Comparison of ENCODE assay signal across 16 cellular contexts in the genomic region with DNA sequence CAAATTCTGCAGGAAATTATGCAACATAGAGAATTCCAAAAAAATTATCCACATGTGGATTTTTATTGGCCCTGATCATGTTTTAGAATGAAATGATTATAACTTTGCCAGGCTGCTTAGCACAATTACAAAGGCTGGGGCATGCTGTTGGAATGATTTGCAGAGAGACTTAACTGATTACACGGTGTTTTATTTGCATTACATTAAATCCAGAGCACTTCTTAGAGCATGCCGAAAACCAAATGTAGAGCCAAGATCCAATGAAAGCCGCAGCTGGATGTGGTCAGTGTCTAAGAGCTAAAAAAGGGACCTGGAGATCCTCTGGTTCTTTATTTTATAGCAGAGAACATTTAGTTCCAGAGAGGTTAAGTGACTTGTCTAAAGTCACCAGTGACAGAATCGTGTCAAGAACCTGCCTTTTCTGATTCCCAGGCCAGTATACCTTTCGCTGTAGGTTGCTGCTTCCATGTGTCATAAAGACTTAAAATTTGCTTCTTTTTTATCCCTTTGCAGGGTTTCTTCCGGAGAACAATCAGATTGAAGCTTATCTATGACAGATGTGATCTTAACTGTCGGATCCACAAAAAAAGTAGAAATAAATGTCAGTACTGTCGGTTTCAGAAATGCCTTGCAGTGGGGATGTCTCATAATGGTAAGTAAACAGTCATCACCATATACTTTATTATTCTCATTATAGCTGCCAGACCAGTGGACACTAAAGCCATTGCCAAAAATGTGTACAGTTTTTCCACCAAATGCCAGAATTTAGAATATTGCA.
A peak's percentile ranks its signal among the peaks of the same experiment; 100 is the strongest.
DNase-seq lines count a peak whose midpoint lies in the region; ATAC-seq and TF ChIP-seq lines count a peak whose summit lies in the region.
"Had no signal": no experiment of that assay in that cellular context is flagged by ENCODE, and none has a peak within 500 bp of the region (broad histone marks: within the 10 kb centered on the region; RNA-seq: fewer than 3 reads in every experiment).

No MANE protein-coding gene starts in this region.

- no peak overlapping the region for H3K4me3 Mint-ChIP-seq in glutamatergic neuron (ENCODE audit: unreplicated experiment)

- H3K27ac ChIP-seq in A673 (ENCODE audit: low read depth, low read length, poor library complexity, severe bottlenecking) (peak overlapping the region; percentile 17), PC-9 (peak overlapping the region; percentile 8), colonic mucosa (peak overlapping the region; percentile 34)
- H3K27ac ChIP-seq: C4-2B had no signal

- ATAC-seq in left colon, result peak; percentile 34
- ATAC-seq: HepG2 had no signal

- H3K4me1 ChIP-seq in A673 (ENCODE audit: insufficient read depth, low read length, poor library complexity, severe bottlenecking) (peaks cover 36% of the 10 kb centered on the region), PC-9 (replicated peaks; ENCODE audit: insufficient read depth) (peaks cover 19% of the 10 kb centered on the region), colonic mucosa (peaks cover 3% of the 10 kb centered on the region)

- POLR2A ChIA-PET in A673 (lab: Charles Lee; ENCODE audit: low non-redundant PET), result no interaction called here
- POLR2A ChIA-PET in PC-9 (lab: Charles Lee; ENCODE audit: unreplicated experiment), result no interaction called here

- no peak overlapping the region for H3K4me2 ChIP-seq in PC-9

- H3K27me3 ChIP-seq in A673 (replicated peaks; ENCODE audit: insufficient read depth, low read depth, low read length, poor library complexity) (peaks cover 14% of the 10 kb centered on the region), PC-9 (ENCODE audit: insufficient read depth, low read depth) (no peaks in the 10 kb centered on the region), colonic mucosa (no peaks in the 10 kb centered on the region)

- H3K9me2 ChIP-seq in PC-9 (ENCODE audit: insufficient read depth), result no peaks in the 10 kb centered on the region

- no peak overlapping the region for H3K27ac Mint-ChIP-seq in glutamatergic neuron (ENCODE audit: unreplicated experiment)

- peaks cover 50% of the 10 kb centered on the region for H3F3A ChIP-seq in PC-9 (ENCODE audit: insufficient read depth, low read depth)

- no peak overlapping the region for H3K4me3 ChIP-seq in A673 (ENCODE audit: low read depth, low read length, poor library complexity, severe bottlenecking)
- no peak overlapping the region for H3K4me3 ChIP-seq in PC-9
- no peak overlapping the region for H3K4me3 ChIP-seq in colonic mucosa

- H3K9me3 ChIP-seq in A673 (ENCODE audit: low read depth, low read length, poor library complexity, severe bottlenecking) (no peaks in the 10 kb centered on the region), PC-9 (ENCODE audit: insufficient read depth, low read depth) (no peaks in the 10 kb centered on the region), colonic mucosa (no peaks in the 10 kb centered on the region)

- peak overlapping the region in 1 of 2 donors; percentile 48 for H3K9ac ChIP-seq in colonic mucosa (ENCODE audit: low read depth in 2 of 2, low read length in 2 of 2)

- no peaks in the 10 kb centered on the region for H3K4me1 Mint-ChIP-seq in glutamatergic neuron (ENCODE audit: low read depth, unreplicated experiment)

- CTCF ChIA-PET in A673 (lab: Charles Lee) (no interaction called here), PC-9 (lab: Charles Lee) (no interaction called here)

- no peaks in the 10 kb centered on the region for H3K36me3 ChIP-seq in A673 (ENCODE audit: insufficient read depth, low read length, poor library complexity, severe bottlenecking)
- peaks cover 65% of the 10 kb centered on the region for H3K36me3 ChIP-seq in PC-9 (ENCODE audit: low read depth)
- H3K36me3 ChIP-seq in colonic mucosa, result no peaks in the 10 kb centered on the region

- H3K27me3 Mint-ChIP-seq in glutamatergic neuron (ENCODE audit: unreplicated experiment), result no peaks in the 10 kb centered on the region

- H3K9me3 Mint-ChIP-seq in glutamatergic neuron (ENCODE audit: unreplicated experiment), result no peaks in the 10 kb centered on the region

- H3K79me2 ChIP-seq in PC-9 (ENCODE audit: low read depth), result peaks cover 10% of the 10 kb centered on the region; the same call in 1 of the 2 replicates

- no peaks in the 10 kb centered on the region for H3K36me3 Mint-ChIP-seq in glutamatergic neuron (ENCODE audit: unreplicated experiment)

- DNase-seq in A673 (ENCODE audit: low spot score), result peak; percentile 54
- DNase-seq in PC-9, result no peak
- no peak for DNase-seq in colonic mucosa
- DNase-seq in left colon, result no peak
- DNase-seq in glutamatergic neuron, result no peak
- DNase-seq in NCI-H1930 (lab: John Stamatoyannopoulos, UW), result no peak
- DNase-seq in NCI-H128 (lab: John Stamatoyannopoulos, UW; ENCODE audit: unreplicated experiment), result no peak
- DNase-seq in SK-N-DZ (ENCODE audit: low spot score), result no peak
- DNase-seq: 8988T, NCI-H1417 treated with DMSO at 0.1 percent for 48 hours, NCI-H2081, NCI-H226, NCI-H526, Right ventricle myocardium superior had no signal

- no TSS peak for BruUV-seq in A673 (replicated peaks; lab: Mats Ljungman, UMichigan)
- no TSS peak for BruUV-seq in PC-9 (replicated peaks; lab: Mats Ljungman, UMichigan)

- no peak overlapping the region for H2AFZ ChIP-seq in PC-9

- no peaks in the 10 kb centered on the region for H4K20me1 ChIP-seq in PC-9 (ENCODE audit: insufficient read depth)

- intact Hi-C loops in A673 (cut with micrococcal nuclease; ENCODE audit: unreplicated experiment) (no loop called here), PC-9 (cut with micrococcal nuclease; ENCODE audit: unreplicated experiment) (no loop called here), colonic mucosa (cut with DNase I) (no loop called here), left colon (cut with DNase I, micrococcal nuclease) (no loop called here)

- no peak for TF ChIP-seq CTCF in A673 (conservative IDR thresholded peaks at IDR 0.05; ENCODE audit: low read depth, low read length)
- no peak for TF ChIP-seq CTCF in PC-9 (conservative IDR thresholded peaks at IDR 0.05)
- TF ChIP-seq CTCF in colonic mucosa (IDR thresholded peaks at IDR 0.05), result no peak
- no peak for TF ChIP-seq CTCF in glutamatergic neuron (IDR thresholded peaks at IDR 0.05; ENCODE audit: partially characterized antibody, unreplicated experiment)
